29 cellular contexts compared by ENCODE assay signal in genomic region chr5:107195996-107196395, GRCh38.
"Had no signal": no experiment of that assay in that cellular context is flagged by ENCODE, and none has a peak within 500 bp of the region (broad histone marks: within the 10 kb centered on the region; RNA-seq: fewer than 3 reads in every experiment).

No MANE protein-coding gene starts in this region.

- H3K27ac ChIP-seq: left lung, lower lobe of right lung, neutrophil, ovary, skin epidermis, tibial nerve, uterus had no signal

- H3K4me3 ChIP-seq: left lung, lower lobe of right lung, ovary, skin epidermis, tibial nerve, uterus had no signal

- ATAC-seq: left colon; left lung; lower lobe of right lung; naive thymus-derived CD8-positive, alpha-beta T cell; right cardiac atrium; sciatic nerve had no signal

- H3K36me3 ChIP-seq: left lung, lower lobe of right lung, neutrophil, ovary, tibial nerve, uterus had no signal

- H3K9me3 Mint-ChIP-seq: immature natural killer cell; nephron; stimulated activated naive CD8-positive, alpha-beta T cell treated with anti-CD3 and anti-CD28 coated beads, Interleukin-15, Interleukin-2, amounts not matched to agents 100 ng/mL and 50 ng/mL, for 24 hours had no signal

- FAIRE-seq: islet of Langerhans, kidney had no signal

- H3K4me1 ChIP-seq: left lung, lower lobe of right lung, tibial nerve, uterus had no signal

- H3K27me3 ChIP-seq: left lung, neutrophil, ovary, tibial nerve, uterus had no signal

- H3K4me3 Mint-ChIP-seq: immature natural killer cell; naive thymus-derived CD8-positive, alpha-beta T cell; nephron; neural crest cell; stimulated activated naive CD8-positive, alpha-beta T cell treated with anti-CD3 and anti-CD28 coated beads, Interleukin-15, Interleukin-2, amounts not matched to agents 100 ng/mL and 50 ng/mL, for 24 hours; type B pancreatic cell had no signal

- H3K9me3 ChIP-seq: left lung, lower lobe of right lung, neutrophil, ovary, tibial nerve, uterus had no signal

- H3K27me3 Mint-ChIP-seq: progenitor cell of endocrine pancreas; stimulated activated naive CD8-positive, alpha-beta T cell treated with anti-CD3 and anti-CD28 coated beads, Interleukin-15, Interleukin-2, amounts not matched to agents 100 ng/mL and 50 ng/mL, for 24 hours had no signal

- H3K4me1 Mint-ChIP-seq: immature natural killer cell; naive thymus-derived CD8-positive, alpha-beta T cell; nephron had no signal

- DNase-seq: hypothalamus; immature natural killer cell; kidney; left colon; left lung; lower lobe of right lung; mammary epithelial cell; mesenchymal stem cell; naive thymus-derived CD8-positive, alpha-beta T cell; occipital lobe; ovary; retina; right cardiac atrium; stimulated activated CD4-positive, alpha-beta T cell treated with anti-CD3 and anti-CD28 coated beads, Interleukin-12 subunit alpha, Interleukin-12 subunit beta, amount 100 ng/mL, for 4 hours; stimulated activated CD4-positive, alpha-beta T cell treated with anti-CD3 and anti-CD28 coated beads, Interleukin-15, amount 100 ng/mL, for 24 hours; stimulated activated CD4-positive, alpha-beta T cell treated with anti-CD3 and anti-CD28 coated beads, Interleukin-2, amount 100 ng/mL, for 24 hours; stimulated activated CD4-positive, alpha-beta T cell treated with anti-CD3 and anti-CD28 coated beads, Interleukin-4, amount 100 ng/mL, for 1 hour; stimulated activated naive CD4-positive, alpha-beta T cell; uterus had no signal

- H3K36me3 Mint-ChIP-seq: naive thymus-derived CD8-positive, alpha-beta T cell had no signal

- H3K27ac Mint-ChIP-seq: immature natural killer cell; naive thymus-derived CD8-positive, alpha-beta T cell; nephron; progenitor cell of endocrine pancreas; stimulated activated naive CD8-positive, alpha-beta T cell treated with anti-CD3 and anti-CD28 coated beads, Interleukin-15, Interleukin-2, amounts not matched to agents 100 ng/mL and 50 ng/mL, for 24 hours; type B pancreatic cell had no signal
